ENCODE assay signal across 1 cellular context in the genomic region with DNA sequence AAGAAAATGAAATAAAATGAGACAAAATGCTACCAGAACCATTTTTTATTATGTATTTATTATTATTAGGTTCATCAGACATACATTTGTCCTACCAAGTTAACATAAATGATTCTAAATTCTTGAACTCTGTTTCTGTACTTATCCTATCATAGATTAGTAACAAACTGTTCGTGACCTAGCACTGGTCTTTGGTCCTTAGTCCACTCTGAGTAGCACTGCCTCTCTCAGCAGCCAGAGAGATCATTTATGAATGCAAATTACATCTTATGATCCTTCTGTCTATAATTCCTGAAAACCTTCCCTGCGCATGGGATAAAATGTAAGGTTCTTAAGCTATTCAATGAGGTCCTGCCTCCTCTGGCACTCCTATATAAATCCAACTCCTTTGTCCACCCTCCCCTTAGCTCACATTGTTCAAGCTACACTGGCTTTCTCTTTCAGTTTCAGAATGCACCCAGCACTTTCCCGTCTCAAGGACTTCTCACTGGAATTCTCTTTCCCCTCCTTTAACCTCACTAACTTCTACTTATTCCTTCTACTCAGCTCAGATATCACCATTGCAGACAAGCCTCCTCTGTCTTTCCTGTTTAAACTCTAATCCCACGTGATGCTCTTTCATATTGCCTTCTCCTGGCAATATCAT.
TF ChIP-seq lines count a peak whose summit lies in the region.

No MANE protein-coding gene starts in this region.

TF ChIP-seq in GM23338, 12 proteins besides CTCF, POLR2A, EP300 and RAD21 (continued from another document):
- TF ChIP-seq REST (IDR thresholded peaks at IDR 0.05; ENCODE audit: unreplicated experiment) = no peak
- no peak for TF ChIP-seq ZNF462 (CRISPR knock-in tag; IDR thresholded peaks at IDR 0.05)
